8 cellular contexts compared by ENCODE assay signal in the genomic region with DNA sequence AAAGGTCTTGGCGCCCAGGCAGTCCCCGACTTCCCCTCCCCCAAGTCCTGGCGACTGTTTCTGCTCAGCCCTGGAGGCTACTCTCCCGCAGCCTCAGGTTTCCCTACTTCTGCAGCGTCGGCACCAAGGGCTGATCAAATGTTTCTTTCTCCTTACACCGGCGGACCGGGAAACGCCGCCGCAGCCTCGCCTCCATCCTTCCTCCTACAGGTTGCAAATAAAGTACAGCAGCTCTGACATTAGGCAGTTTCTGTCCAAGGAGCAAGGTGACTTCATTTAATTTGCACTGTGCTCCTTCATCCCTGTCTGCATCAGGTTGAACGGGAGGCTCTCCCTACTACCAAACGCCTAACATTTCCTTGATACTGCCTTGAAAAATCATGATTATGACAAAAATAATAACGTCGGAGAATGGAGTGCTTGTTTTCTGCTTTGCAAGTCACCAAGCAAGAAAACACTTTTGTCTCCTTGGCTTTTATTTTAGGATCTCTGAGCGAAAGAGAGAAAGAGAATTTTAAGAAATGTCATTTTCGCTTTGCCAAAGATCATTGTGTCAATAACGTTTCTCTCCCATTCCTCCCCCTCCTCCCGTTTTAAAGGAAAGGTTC. TPM values are rescaled to one million over a fixed set of nuclear protein-coding genes. Genes with fewer than 3 reads are reported as not detected.
DNase-seq lines count a peak whose midpoint lies in the region; ATAC-seq and TF ChIP-seq lines count a peak whose summit lies in the region.

No MANE protein-coding gene starts in this region.

- CTCF ChIA-PET in activated CD4-positive, alpha-beta memory T cell treated with anti-CD3 and anti-CD28 coated beads, Interleukin-2, amount 10 ng/mL, durations not matched to agents 7 days and 5 days (lab: Charles Lee) = interaction anchor here (1.2 to 1.6 kb wide), 2 partner anchors 84 to 91 kb away, joined by 3 to 4 read pairs; no protein-coding TSS in a partner anchor

- peak overlapping the region; percentile 53 to 91 (median 85) for H3K4me3 ChIP-seq in heart right ventricle

- peaks cover 3% of the 10 kb centered on the region for H3K9me3 Mint-ChIP-seq in activated CD4-positive, alpha-beta memory T cell treated with anti-CD3 and anti-CD28 coated beads, Interleukin-2, amount 10 ng/mL, durations not matched to agents 7 days and 5 days

- TF ChIP-seq CTCF in heart right ventricle (IDR thresholded peaks at IDR 0.05) = no peak

- intact Hi-C loops in heart right ventricle (cut with DNase I) = loop anchor here in 6 of 10 donors (5.0 to 10.0 kb wide), 5 partner anchors 42 to 82 kb away; no protein-coding TSS in a partner anchor

- H3K4me1 Mint-ChIP-seq in activated CD4-positive, alpha-beta memory T cell treated with anti-CD3 and anti-CD28 coated beads, Interleukin-2, amount 10 ng/mL, durations not matched to agents 7 days and 5 days = peaks cover 61% of the 10 kb centered on the region

- POLR2A ChIA-PET in activated CD4-positive, alpha-beta memory T cell treated with anti-CD3 and anti-CD28 coated beads, Interleukin-2, amount 10 ng/mL, durations not matched to agents 7 days and 5 days (lab: Charles Lee) = interaction anchor here (1.4 to 2.5 kb wide), 4 partner anchors 26 to 308 kb away, joined by 3 to 9 read pairs (median 6); no protein-coding TSS in a partner anchor

- peaks cover under 1 to 53% (median 26%) of the 10 kb centered on the region in 9 donors for H3K4me1 ChIP-seq in heart right ventricle

- H3K27me3 ChIP-seq in heart right ventricle = peaks cover 0 to 44% (median 0%) of the 10 kb centered on the region in 7 donors

- DNase-seq in HT-29 (ENCODE audit: low spot score) (peak; percentile 55), heart right ventricle (peak; percentile 48 to 50), retina (peak; percentile 53), 8988T (no peak), superior temporal gyrus (ENCODE audit: extremely low spot score) (no peak)
- DNase-seq in activated CD4-positive, alpha-beta memory T cell treated with anti-CD3 and anti-CD28 coated beads, Interleukin-2, amount 10 ng/mL, durations not matched to agents 7 days and 5 days = peak; percentile 34

- peaks cover 0 to 6% (median 0%) of the 10 kb centered on the region in 11 donors for H3K9me3 ChIP-seq in heart right ventricle

- peak overlapping the region; percentile 87 to 99 (median 97) for H3K27ac ChIP-seq in heart right ventricle

- peaks cover 0 to 3% (median 0%) of the 10 kb centered on the region in 9 donors for H3K36me3 ChIP-seq in heart right ventricle

- peak; percentile 14 to 71 (median 50) for ATAC-seq in heart right ventricle
- no peak for ATAC-seq in GM18498 (IDR thresholded peaks at IDR 0.05; ENCODE audit: unreplicated experiment)
- ATAC-seq in HG02840 (IDR thresholded peaks at IDR 0.05; ENCODE audit: low FRiP score, unreplicated experiment) = no peak

- WGBS in heart right ventricle, 2 donors = 3% methylated on average over 21 of the region's 21 CpGs

- H3K27me3 Mint-ChIP-seq in activated CD4-positive, alpha-beta memory T cell treated with anti-CD3 and anti-CD28 coated beads, Interleukin-2, amount 10 ng/mL, durations not matched to agents 7 days and 5 days = peaks cover 20% of the 10 kb centered on the region

- H3K36me3 Mint-ChIP-seq in activated CD4-positive, alpha-beta memory T cell treated with anti-CD3 and anti-CD28 coated beads, Interleukin-2, amount 10 ng/mL, durations not matched to agents 7 days and 5 days (ENCODE audit: low read depth) = peaks cover 6% of the 10 kb centered on the region

- H3K27ac Mint-ChIP-seq in activated CD4-positive, alpha-beta memory T cell treated with anti-CD3 and anti-CD28 coated beads, Interleukin-2, amount 10 ng/mL, durations not matched to agents 7 days and 5 days = peak overlapping the region; percentile 66

- peak overlapping the region; percentile 85 for H3K4me3 Mint-ChIP-seq in activated CD4-positive, alpha-beta memory T cell treated with anti-CD3 and anti-CD28 coated beads, Interleukin-2, amount 10 ng/mL, durations not matched to agents 7 days and 5 days

RNA-seq across cellular contexts. Expression of a gene that starts 1.0 kb away (rescaled TPM):
- 4.0 and 7.4 TPM in 2 replicates for total RNA-seq in HT-29 (2014; rRNA removed; shearing (Covaris generic))
- 1 to 10 TPM; 7.4 to 8.4 TPM for total RNA-seq in activated CD4-positive, alpha-beta memory T cell treated with anti-CD3 and anti-CD28 coated beads, Interleukin-2, amount 10 ng/mL, durations not matched to agents 7 days and 5 days
- total RNA-seq in heart right ventricle = 100 to 1,000 TPM; 263 to 372 (median 332) TPM
- polyA plus RNA-seq in heart right ventricle = 10 to 100 TPM; 28.1 to 53.6 TPM

Comparison
In these comparisons a context has a peak if more than half of its experiments do, and no peak if none do; other contexts are left out.
1. DNase-seq: peak in HT-29 (single experiment), activated CD4-positive, alpha-beta memory T cell treated with anti-CD3 and anti-CD28 coated beads, Interleukin-2, amount 10 ng/mL, durations not matched to agents 7 days and 5 days (single experiment), heart right ventricle (2 of 2) and retina (single experiment); none in 8988T (single experiment) and superior temporal gyrus (single experiment).
2. ATAC-seq: peak in heart right ventricle (8 of 8); none in GM18498 (single experiment) and HG02840 (single experiment).
3. RNA of a gene that starts 1.0 kb away (total RNA-seq): 263 to 372 TPM in heart right ventricle; 7.4 to 8.4 TPM in activated CD4-positive, alpha-beta memory T cell treated with anti-CD3 and anti-CD28 coated beads, Interleukin-2, amount 10 ng/mL, durations not matched to agents 7 days and 5 days and 4.0 to 7.4 TPM in HT-29; every median in the first group is over 10 times any median in the second.